In the genomic region with DNA sequence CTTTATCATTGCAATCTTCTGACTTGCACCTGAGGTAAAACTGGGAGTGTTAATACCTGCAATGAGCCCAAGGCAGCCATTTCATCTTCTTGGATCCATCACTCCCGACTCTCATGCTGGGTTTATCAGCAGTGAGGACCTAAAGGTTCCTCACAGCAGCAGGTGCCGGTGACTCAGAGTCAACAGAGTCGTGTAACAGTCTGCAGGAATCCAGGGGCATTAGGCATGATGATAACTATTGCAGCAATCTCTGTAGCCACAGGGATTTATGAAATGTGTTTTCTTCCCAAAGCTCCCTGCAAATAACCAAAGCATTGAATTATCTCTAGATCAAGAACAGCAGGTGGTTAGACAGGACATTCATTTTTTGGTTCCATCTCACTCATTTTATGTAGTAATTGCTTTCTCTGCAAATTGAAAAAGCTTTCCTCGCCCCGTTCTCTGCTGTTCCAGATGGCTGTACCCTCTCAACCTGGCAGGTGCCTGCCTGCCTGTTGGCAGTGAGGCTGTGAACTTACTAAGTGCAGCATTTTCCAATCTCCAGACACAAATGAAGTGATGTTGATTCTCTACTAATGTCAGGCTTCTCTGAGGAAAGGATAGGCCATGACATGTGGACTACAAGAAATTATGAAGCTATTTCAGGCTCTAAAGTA, we compare ENCODE assay signal across 1 cellular context.
TF ChIP-seq lines count a peak whose summit lies in the region.

No MANE protein-coding gene starts in this region.

TF ChIP-seq in neural cell, 6 proteins besides CTCF, POLR2A, EP300 and RAD21 (continued from another document):
- TF ChIP-seq, protein P1, sequence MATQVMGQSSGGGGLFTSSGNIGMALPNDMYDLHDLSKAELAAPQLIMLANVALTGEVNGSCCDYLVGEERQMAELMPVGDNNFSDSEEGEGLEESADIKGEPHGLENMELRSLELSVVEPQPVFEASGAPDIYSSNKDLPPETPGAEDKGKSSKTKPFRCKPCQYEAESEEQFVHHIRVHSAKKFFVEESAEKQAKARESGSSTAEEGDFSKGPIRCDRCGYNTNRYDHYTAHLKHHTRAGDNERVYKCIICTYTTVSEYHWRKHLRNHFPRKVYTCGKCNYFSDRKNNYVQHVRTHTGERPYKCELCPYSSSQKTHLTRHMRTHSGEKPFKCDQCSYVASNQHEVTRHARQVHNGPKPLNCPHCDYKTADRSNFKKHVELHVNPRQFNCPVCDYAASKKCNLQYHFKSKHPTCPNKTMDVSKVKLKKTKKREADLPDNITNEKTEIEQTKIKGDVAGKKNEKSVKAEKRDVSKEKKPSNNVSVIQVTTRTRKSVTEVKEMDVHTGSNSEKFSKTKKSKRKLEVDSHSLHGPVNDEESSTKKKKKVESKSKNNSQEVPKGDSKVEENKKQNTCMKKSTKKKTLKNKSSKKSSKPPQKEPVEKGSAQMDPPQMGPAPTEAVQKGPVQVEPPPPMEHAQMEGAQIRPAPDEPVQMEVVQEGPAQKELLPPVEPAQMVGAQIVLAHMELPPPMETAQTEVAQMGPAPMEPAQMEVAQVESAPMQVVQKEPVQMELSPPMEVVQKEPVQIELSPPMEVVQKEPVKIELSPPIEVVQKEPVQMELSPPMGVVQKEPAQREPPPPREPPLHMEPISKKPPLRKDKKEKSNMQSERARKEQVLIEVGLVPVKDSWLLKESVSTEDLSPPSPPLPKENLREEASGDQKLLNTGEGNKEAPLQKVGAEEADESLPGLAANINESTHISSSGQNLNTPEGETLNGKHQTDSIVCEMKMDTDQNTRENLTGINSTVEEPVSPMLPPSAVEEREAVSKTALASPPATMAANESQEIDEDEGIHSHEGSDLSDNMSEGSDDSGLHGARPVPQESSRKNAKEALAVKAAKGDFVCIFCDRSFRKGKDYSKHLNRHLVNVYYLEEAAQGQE (IDR thresholded peaks at IDR 0.05; ENCODE audit: borderline replicate concordance) = peak; percentile 23
- TF ChIP-seq TAF1 (IDR thresholded peaks at IDR 0.05; ENCODE audit: low read depth) = no peak
